ENCODE assay signal across 1 cellular context in the genomic region with DNA sequence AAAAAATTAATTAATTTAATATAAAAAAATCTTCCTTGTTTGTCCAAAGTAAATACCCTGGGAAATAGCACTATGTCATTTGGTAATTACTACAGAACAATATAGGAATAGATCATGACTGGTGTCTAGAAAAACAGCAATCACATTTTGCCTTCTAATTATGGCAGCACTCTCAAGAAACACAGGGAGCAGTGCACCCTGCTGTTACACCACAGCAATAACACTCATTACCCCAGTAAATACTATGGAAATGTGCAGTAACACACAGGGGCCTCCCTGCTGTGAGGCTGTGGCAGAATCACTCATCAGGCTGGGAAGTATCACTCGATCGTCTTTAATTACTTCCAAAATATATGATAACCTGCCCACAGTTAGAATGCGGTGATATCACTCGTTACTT.
TF ChIP-seq lines count a peak whose summit lies in the region.

No MANE protein-coding gene starts in this region.

TF ChIP-seq in HCT116, 20 proteins besides CTCF, POLR2A, EP300 and RAD21 (continued from another document):
- TF ChIP-seq, protein P1, sequence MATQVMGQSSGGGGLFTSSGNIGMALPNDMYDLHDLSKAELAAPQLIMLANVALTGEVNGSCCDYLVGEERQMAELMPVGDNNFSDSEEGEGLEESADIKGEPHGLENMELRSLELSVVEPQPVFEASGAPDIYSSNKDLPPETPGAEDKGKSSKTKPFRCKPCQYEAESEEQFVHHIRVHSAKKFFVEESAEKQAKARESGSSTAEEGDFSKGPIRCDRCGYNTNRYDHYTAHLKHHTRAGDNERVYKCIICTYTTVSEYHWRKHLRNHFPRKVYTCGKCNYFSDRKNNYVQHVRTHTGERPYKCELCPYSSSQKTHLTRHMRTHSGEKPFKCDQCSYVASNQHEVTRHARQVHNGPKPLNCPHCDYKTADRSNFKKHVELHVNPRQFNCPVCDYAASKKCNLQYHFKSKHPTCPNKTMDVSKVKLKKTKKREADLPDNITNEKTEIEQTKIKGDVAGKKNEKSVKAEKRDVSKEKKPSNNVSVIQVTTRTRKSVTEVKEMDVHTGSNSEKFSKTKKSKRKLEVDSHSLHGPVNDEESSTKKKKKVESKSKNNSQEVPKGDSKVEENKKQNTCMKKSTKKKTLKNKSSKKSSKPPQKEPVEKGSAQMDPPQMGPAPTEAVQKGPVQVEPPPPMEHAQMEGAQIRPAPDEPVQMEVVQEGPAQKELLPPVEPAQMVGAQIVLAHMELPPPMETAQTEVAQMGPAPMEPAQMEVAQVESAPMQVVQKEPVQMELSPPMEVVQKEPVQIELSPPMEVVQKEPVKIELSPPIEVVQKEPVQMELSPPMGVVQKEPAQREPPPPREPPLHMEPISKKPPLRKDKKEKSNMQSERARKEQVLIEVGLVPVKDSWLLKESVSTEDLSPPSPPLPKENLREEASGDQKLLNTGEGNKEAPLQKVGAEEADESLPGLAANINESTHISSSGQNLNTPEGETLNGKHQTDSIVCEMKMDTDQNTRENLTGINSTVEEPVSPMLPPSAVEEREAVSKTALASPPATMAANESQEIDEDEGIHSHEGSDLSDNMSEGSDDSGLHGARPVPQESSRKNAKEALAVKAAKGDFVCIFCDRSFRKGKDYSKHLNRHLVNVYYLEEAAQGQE (IDR thresholded peaks at IDR 0.05; ENCODE audit: low read depth), result no peak
- TF ChIP-seq FOSL1 (IDR thresholded peaks at IDR 0.05; ENCODE audit: low read depth) (no peak), TCF7L2 (IDR thresholded peaks at IDR 0.05; ENCODE audit: borderline replicate concordance, extremely low read depth, insufficient read depth, insufficient read length) (no peak), EZH2phosphoT487 (IDR thresholded peaks at IDR 0.05; ENCODE audit: borderline replicate concordance) (no peak), EZH2 (IDR thresholded peaks at IDR 0.05) (no peak), CBX3 (IDR thresholded peaks at IDR 0.05; ENCODE audit: low read depth) (no peak), CEBPB (IDR thresholded peaks at IDR 0.05; ENCODE audit: low read depth) (no peak)
